19 cellular contexts compared by ENCODE assay signal in genomic region chr7:129437190-129437589, GRCh38. TPM values are rescaled to one million over a fixed set of nuclear protein-coding genes. Genes with fewer than 3 reads are reported as not detected.
A peak's percentile ranks its signal among the peaks of the same experiment; 100 is the strongest.
DNase-seq lines count a peak whose midpoint lies in the region; ATAC-seq, FAIRE-seq and TF ChIP-seq lines count a peak whose summit lies in the region.
"Had no signal": no experiment of that assay in that cellular context is flagged by ENCODE, and none has a peak within 500 bp of the region (broad histone marks: within the 10 kb centered on the region; RNA-seq: fewer than 3 reads in every experiment).

No MANE protein-coding gene starts in this region.

- BruUV-seq in K562 (replicated peaks; lab: Mats Ljungman, UMichigan) = no TSS peak

- POLR2A ChIA-PET in K562 (lab: Yijun Ruan, JAX) = interaction anchor here (0.6 to 4.8 kb wide), 3 partner anchors 11 to 684 kb away, joined by 3 to 26 read pairs (median 3); no protein-coding TSS in a partner anchor

- no peak overlapping the region for H3K4me2 ChIP-seq in K562 (ENCODE audit: insufficient read depth, low read length)

- peaks cover 5% of the 10 kb centered on the region for H3K27me3 Mint-ChIP-seq in activated naive CD4-positive, alpha-beta T cell treated with anti-CD3 and anti-CD28 coated beads for 36 hours (ENCODE audit: low read depth)

- no peak for TF ChIP-seq EP300 in K562 (IDR thresholded peaks at IDR 0.05; ENCODE audit: low read length)

- peaks cover 51% of the 10 kb centered on the region for H3K4me1 Mint-ChIP-seq in activated naive CD4-positive, alpha-beta T cell treated with anti-CD3 and anti-CD28 coated beads for 36 hours (ENCODE audit: low read depth)

- H3K9me3 Mint-ChIP-seq in activated naive CD4-positive, alpha-beta T cell treated with anti-CD3 and anti-CD28 coated beads for 36 hours = no peaks in the 10 kb centered on the region

- no peak for ATAC-seq in K562
- ATAC-seq: Panc1 had no signal

- peak overlapping the region; percentile 23 to 53; a peak in 3 of 4 replicates for H3K9ac ChIP-seq in K562 (ENCODE audit: insufficient read depth in 1 of 2, low read depth in 2 of 2, low read length in 2 of 2)

- no peaks in the 10 kb centered on the region for H3K9me3 ChIP-seq in K562 (replicated peaks; ENCODE audit: control insufficient read depth, insufficient read depth, low read depth, low read length)
- H3K9me3 ChIP-seq: HAP-1, MG63 had no signal

- H3K79me2 ChIP-seq in K562 (ENCODE audit: control insufficient read depth, insufficient read depth, low read length) = peaks cover 69% of the 10 kb centered on the region

- CTCF ChIA-PET in activated naive CD4-positive, alpha-beta T cell treated with anti-CD3 and anti-CD28 coated beads for 36 hours (lab: Charles Lee) = interaction anchor here (0.6 to 1.0 kb wide), 2 partner anchors 61 to 134 kb away, joined by 3 to 5 read pairs; no protein-coding TSS in a partner anchor
- CTCF ChIA-PET in K562 (lab: Yijun Ruan, JAX; ENCODE audit: low intra/inter-chr PET ratio) = interaction anchor here (0.6 kb wide), 1 partner anchor 274 kb away, joined by 3 read pairs; no protein-coding TSS in a partner anchor

- peak overlapping the region; percentile 97 for H3K27ac Mint-ChIP-seq in activated naive CD4-positive, alpha-beta T cell treated with anti-CD3 and anti-CD28 coated beads for 36 hours
- H3K27ac Mint-ChIP-seq: B cell; CD4-positive, CD25-positive, alpha-beta regulatory T cell had no signal

- in situ Hi-C loops in K562 (cut with MboI) = no loop called here

- 69% methylated on average over 5 of the region's 5 CpGs for WGBS in K562 (ENCODE audit: insufficient coverage, low coverage, missing lambda C conversion rate)

- TF ChIP-seq CTCF in K562 (IDR thresholded peaks at IDR 0.05 in 2 of 3, conservative IDR thresholded peaks at IDR 0.05 in 1 of 3; ENCODE audit: insufficient read depth in 2 of 3, low read depth in 1 of 3, low read length in 3 of 3) (no peak), retinal pigment epithelial cell (conservative IDR thresholded peaks at IDR 0.05; ENCODE audit: low read depth, low read length) (no peak)

- H3K9me1 ChIP-seq in K562 (ENCODE audit: control insufficient read depth, insufficient read depth, low read length) = no peaks in the 10 kb centered on the region

- no peak for FAIRE-seq in K562 (lab: Jason Lieb, UNC)

- DNase-seq in NCI-H82 (lab: John Stamatoyannopoulos, UW) (peak; percentile 2), NCI-H82 treated with DMSO at 0.1 percent for 48 hours (lab: John Stamatoyannopoulos, UW; ENCODE audit: unreplicated experiment) (no peak), K562 (ENCODE audit: extremely low read depth in 1 of 4, low spot score in 3 of 4) (peak in 1 of 4 experiments; percentile 42), retinal pigment epithelial cell (ENCODE audit: low read depth) (no peak), superior temporal gyrus (ENCODE audit: extremely low spot score) (no peak), mesenteric fat pad (ENCODE audit: low spot score) (no peak)
- peak; percentile 15 for DNase-seq in activated naive CD4-positive, alpha-beta T cell treated with anti-CD3 and anti-CD28 coated beads for 36 hours
- no peak for DNase-seq in activated naive CD4-positive, alpha-beta T cell (lab: John Stamatoyannopoulos, UW)
- DNase-seq: CD4-positive, CD25-positive, alpha-beta regulatory T cell; MG63; NCI-H1092; NCI-H146; NCI-H2081; NCI-H510A; NCI-H774 had no signal

- peaks cover 46% of the 10 kb centered on the region for H3K36me3 Mint-ChIP-seq in activated naive CD4-positive, alpha-beta T cell treated with anti-CD3 and anti-CD28 coated beads for 36 hours (ENCODE audit: low read depth)
- H3K36me3 Mint-ChIP-seq: CD4-positive, CD25-positive, alpha-beta regulatory T cell had no signal

- H3K4me3 ChIP-seq in K562 = no peak overlapping the region
- peak overlapping the region; percentile 97 for H3K4me3 ChIP-seq in retinal pigment epithelial cell (ENCODE audit: low read length)
- H3K4me3 ChIP-seq: HAP-1, MG63 had no signal

- TF ChIP-seq RAD21 in K562 (CRISPR knock-in tag; conservative IDR thresholded peaks at IDR 0.05 in 1 of 2, IDR thresholded peaks at IDR 0.05 in 1 of 2) = no peak

- TF ChIP-seq POLR2A in K562 (conservative IDR thresholded peaks at IDR 0.05) = no peak

- H2AFZ ChIP-seq in K562 (ENCODE audit: low read depth, low read length) = no peak overlapping the region

- peak overlapping the region; percentile 53; the same call in 2 of the 3 replicates for H3K27ac ChIP-seq in K562 (ENCODE audit: extremely low read depth, low read depth, low read length)
- H3K27ac ChIP-seq: 22Rv1 had no signal

- peaks cover 44 to 63% of the 10 kb centered on the region in 2 experiments for H3K4me1 ChIP-seq in K562 (replicated peaks in 1 of 2; ENCODE audit: control insufficient read depth in 2 of 2, insufficient read depth in 2 of 2, low read length in 2 of 2)

- peak overlapping the region; percentile 65 for H3K4me3 Mint-ChIP-seq in activated naive CD4-positive, alpha-beta T cell treated with anti-CD3 and anti-CD28 coated beads for 36 hours
- H3K4me3 Mint-ChIP-seq: B cell had no signal

- no peaks in the 10 kb centered on the region for H3K27me3 ChIP-seq in K562 (ENCODE audit: control insufficient read depth in 2 of 2, insufficient read depth in 2 of 2, low read length in 2 of 2)
- H3K27me3 ChIP-seq: MG63 had no signal

- peaks cover 43% of the 10 kb centered on the region for H3K36me3 ChIP-seq in K562 (ENCODE audit: control insufficient read depth, insufficient read depth, low read length)
- H3K36me3 ChIP-seq: HAP-1, MG63 had no signal

- intact Hi-C loops in activated naive CD4-positive, alpha-beta T cell treated with anti-CD3 and anti-CD28 coated beads for 36 hours (cut with micrococcal nuclease) = loop anchor here (5.0 to 10.0 kb wide), 2 partner anchors 840 to 1208 kb away; no protein-coding TSS in a partner anchor
- intact Hi-C loops in K562 (cut with micrococcal nuclease) = loop anchor here (5.0 kb wide), 1 partner anchor 520 kb away; no protein-coding TSS in a partner anchor

- no peaks in the 10 kb centered on the region for H4K20me1 ChIP-seq in K562 (replicated peaks; ENCODE audit: control insufficient read depth, insufficient read depth, low read length)

TF ChIP-seq in K562, 482 proteins besides CTCF, POLR2A, EP300 and RAD21:
- TF ChIP-seq SLC30A9 (CRISPR knock-in tag; IDR thresholded peaks at IDR 0.05) (no peak), ZNF699 (CRISPR knock-in tag; IDR thresholded peaks at IDR 0.05; ENCODE audit: insufficient replicate concordance) (peak; percentile 51), CSDE1 (IDR thresholded peaks at IDR 0.05) (no peak), ZNF766 (CRISPR knock-in tag; conservative IDR thresholded peaks at IDR 0.05) (0 out of 2 replicates have a peak, but pooled peaks have one; percentile 27), STAT5B (CRISPR knock-in tag; IDR thresholded peaks at IDR 0.05) (0 out of 2 replicates have a peak, but pooled peaks have one; percentile 18), FOXK2 (conservative IDR thresholded peaks at IDR 0.05 in 1 of 2, IDR thresholded peaks at IDR 0.05 in 1 of 2; ENCODE audit: low read depth in 2 of 2) (peak in 1 of 2 experiments; percentile 35; a peak in 1 of 4 replicates), MLLT1 (IDR thresholded peaks at IDR 0.05) (peak in 1 of 2 experiments; percentile 32; a peak in 1 of 4 replicates)

RNA-seq across cellular contexts. Expression of gene STRIP2, which starts 3.0 kb away (rescaled TPM):
- total RNA-seq in activated naive CD4-positive, alpha-beta T cell treated with anti-CD3 and anti-CD28 coated beads for 36 hours = 10 to 100 TPM; 71.4 to 76.0 TPM
- 202 and 262 TPM in 2 replicates for total RNA-seq in K562 (2011; cell fraction: chromatin; rRNA removed; ENCODE audit: low replicate concordance)
- total RNA-seq in K562 (2011; cell fraction: nucleolus; rRNA removed) = 90.7 and 112 TPM in 2 replicates
- total RNA-seq in K562 (2011; cell fraction: nucleoplasm; rRNA removed) = 109 and 122 TPM in 2 replicates
- total RNA-seq in K562 (2014; rRNA removed) (38.5 and 39.8 TPM in 2 replicates), K562 (2014; rRNA removed; fragmentation: Illumina TruSeq; extraction: Trizol) (40.8 and 41.7 TPM in 2 replicates), K562 (2015; rRNA removed; fragmentation: Illumina TruSeq; extraction: Trizol) (52.4 and 54.7 TPM in 2 replicates), K562 (2021) (50.3 and 56.3 TPM in 2 replicates), mesenteric fat pad (0.19 TPM)
- polyA plus RNA-seq in K562 (2011; rRNA removed) (81.8 and 104 TPM in 2 replicates), K562 (2014; fragmentation: Illumina TruSeq; extraction: Trizol) (42.3 TPM in 2 replicates), K562 (2014; fragmentation: Nextera tagmentation; extraction: Ambion mirVana) (10 to 100 TPM; 10.1 to 13.8 TPM), K562 (2014; rRNA removed) (52.9 and 55.1 TPM in 2 replicates)
- 27.2 and 41.8 TPM in 2 replicates for polyA plus RNA-seq in K562 (2011; cell fraction: cytosol; rRNA removed)
- 388 and 426 TPM in 2 replicates for polyA plus RNA-seq in K562 (2011; cell fraction: nucleus; rRNA removed)
- polyA plus RNA-seq in K562 (2012) = 46.1 and 56.3 TPM in 2 replicates
- 62.4 and 66.1 TPM in 2 replicates for polyA minus RNA-seq in K562 (2011; rRNA and poly(A)+ RNA removed)
- 32.6 and 37.9 TPM in 2 replicates for polyA minus RNA-seq in K562 (2011; cell fraction: cytosol; rRNA and poly(A)+ RNA removed)
- polyA minus RNA-seq in K562 (2011; cell fraction: nucleus; rRNA and poly(A)+ RNA removed) = 79.6 and 139 TPM in 2 replicates

Comparison
In these comparisons a context has a peak if more than half of its experiments do, and no peak if none do; other contexts are left out.
1. DNase-seq: peak in NCI-H82 (single experiment) and activated naive CD4-positive, alpha-beta T cell treated with anti-CD3 and anti-CD28 coated beads for 36 hours (single experiment); none in NCI-H82 treated with DMSO at 0.1 percent for 48 hours (single experiment), activated naive CD4-positive, alpha-beta T cell (0 of 4), retinal pigment epithelial cell (single experiment), superior temporal gyrus (single experiment) and mesenteric fat pad (single experiment).
2. RNA of gene STRIP2, which starts 3.0 kb away (total RNA-seq): 71.4 to 76.0 TPM in activated naive CD4-positive, alpha-beta T cell treated with anti-CD3 and anti-CD28 coated beads for 36 hours and 38.5 to 262 TPM in K562; 0.19 TPM in mesenteric fat pad (single experiment); every median in the first group is over 10 times any median in the second.